ENCODE assay signal across 19 cellular contexts in the genomic region with DNA sequence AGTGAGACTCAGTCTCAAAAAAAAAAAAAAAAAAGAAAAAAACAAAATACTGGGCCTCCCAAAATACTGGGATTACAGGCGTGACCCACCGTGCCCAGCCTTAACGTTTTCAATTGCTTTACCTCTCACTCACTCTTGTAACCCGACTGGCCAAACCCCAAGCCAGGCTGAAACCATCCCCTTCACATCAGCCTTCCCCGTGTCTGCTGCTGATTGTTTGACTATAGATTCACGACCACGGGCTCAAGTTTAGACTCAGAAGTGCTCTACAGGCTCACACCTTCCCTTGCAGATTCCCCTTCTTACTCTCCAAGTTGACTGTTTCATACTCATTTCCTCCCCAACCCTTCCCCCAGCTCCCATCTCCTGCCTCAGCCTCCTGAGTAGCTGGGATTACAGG.
"Had no signal": no experiment of that assay in that cellular context is flagged by ENCODE, and none has a peak within 500 bp of the region (broad histone marks: within the 10 kb centered on the region; RNA-seq: fewer than 3 reads in every experiment).

No MANE protein-coding gene starts in this region.

- H3K4me1 Mint-ChIP-seq: central memory CD8-positive, alpha-beta T cell had no signal

- H3K9me3 ChIP-seq: gastrocnemius medialis, left ventricle myocardium inferior, stomach, thoracic aorta, uterus had no signal

- H3K4me1 ChIP-seq: stomach, uterus had no signal

- H3K27me3 Mint-ChIP-seq: activated naive CD8-positive, alpha-beta T cell; central memory CD8-positive, alpha-beta T cell; natural killer cell treated with Interleukin-12 subunit alpha and Interleukin-12 subunit beta and Interleukin-15 and Interleukin-18, amount 100 ng/mL, for 72 hours had no signal

- ATAC-seq: gastrocnemius medialis, sciatic nerve had no signal

- H3K27me3 ChIP-seq: gastrocnemius medialis, stomach, uterus had no signal

- H3K9me3 Mint-ChIP-seq: activated T-cell treated with anti-CD3 and anti-CD28 coated beads, Interleukin-2, amount 50 U/mL, for 4 hours; brain; central memory CD8-positive, alpha-beta T cell; natural killer cell treated with Interleukin-12 subunit alpha and Interleukin-12 subunit beta and Interleukin-15 and Interleukin-18, amount 100 ng/mL, for 72 hours had no signal

- H3K36me3 ChIP-seq: uterus had no signal

- H3K27ac ChIP-seq: gastrocnemius medialis, left ventricle myocardium inferior, stomach, thoracic aorta, uterus had no signal

- H3K4me3 ChIP-seq: gastrocnemius medialis, left ventricle myocardium inferior, stomach, thoracic aorta, uterus had no signal

- DNase-seq: activated CD4-positive, CD25-positive, alpha-beta regulatory T cell treated with anti-CD3 and anti-CD28 coated beads, Interleukin-2, amount 50 U/mL, for 72 hours; activated T-cell treated with anti-CD3 and anti-CD28 coated beads, Interleukin-2, amount 50 U/mL, for 4 hours; amygdala; cortex of kidney; effector CD8-positive, alpha-beta T cell; gastrocnemius medialis; islet precursor cell; left ventricle myocardium inferior; mesenchymal stem cell; stimulated activated CD4-positive, alpha-beta T cell treated with anti-CD3 and anti-CD28 coated beads, Interleukin-12 subunit alpha, Interleukin-12 subunit beta, amount 100 ng/mL, for 4 hours; stimulated activated CD4-positive, alpha-beta T cell treated with anti-CD3 and anti-CD28 coated beads, Interleukin-4, amount 100 ng/mL, for 1 hour; stomach; uterus had no signal

- H3K4me3 Mint-ChIP-seq: activated naive CD8-positive, alpha-beta T cell; activated T-cell treated with anti-CD3 and anti-CD28 coated beads, Interleukin-2, amount 50 U/mL, for 4 hours; brain; central memory CD8-positive, alpha-beta T cell; natural killer cell treated with Interleukin-12 subunit alpha and Interleukin-12 subunit beta and Interleukin-15 and Interleukin-18, amount 100 ng/mL, for 72 hours had no signal

- H3K27ac Mint-ChIP-seq: activated naive CD8-positive, alpha-beta T cell; brain had no signal
